8 cellular contexts compared by ENCODE assay signal in the genomic region with DNA sequence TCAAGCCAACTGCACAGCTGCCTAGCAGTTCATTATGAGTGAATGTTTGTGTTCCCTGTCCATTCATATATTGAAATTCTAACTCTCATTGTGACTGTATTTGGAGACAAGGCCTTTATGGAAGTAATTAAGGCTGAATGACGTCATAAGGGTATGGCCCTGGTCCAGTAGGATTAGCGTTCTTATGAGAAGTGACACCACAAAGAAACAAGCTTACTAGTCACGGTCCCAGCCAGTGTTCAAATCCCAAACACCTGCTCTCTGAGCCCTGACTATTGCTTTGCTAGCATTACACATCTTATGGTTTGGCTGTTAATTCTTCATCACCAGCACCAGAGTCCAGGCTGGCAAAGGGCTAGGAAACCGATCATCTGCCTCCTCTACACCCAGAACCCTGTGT. TPM values are rescaled to one million over a fixed set of nuclear protein-coding genes. Genes with fewer than 3 reads are reported as not detected.
DNase-seq lines count a peak whose midpoint lies in the region; ATAC-seq and TF ChIP-seq lines count a peak whose summit lies in the region.

No MANE protein-coding gene starts in this region.

- no peak for ATAC-seq in CD4-positive, CD25-positive, alpha-beta regulatory T cell (ENCODE audit: low read depth in 2 of 2)
- ATAC-seq in HG03565 (IDR thresholded peaks at IDR 0.05; ENCODE audit: unreplicated experiment) = no peak
- no peak for ATAC-seq in GM21786 (IDR thresholded peaks at IDR 0.05; ENCODE audit: unreplicated experiment)

- H3K27ac ChIP-seq in CD4-positive, CD25-positive, alpha-beta regulatory T cell (ENCODE audit: insufficient read depth, low read length, poor library complexity, severe bottlenecking) = peak overlapping the region; percentile 96
- no peak overlapping the region for H3K27ac ChIP-seq in ascending aorta

- in situ Hi-C loops in astrocyte of the cerebellum (cut with HindIII; ENCODE audit: low sequenced_read_pairs) = loop anchor here (25.0 kb wide), 1 partner anchor 135 kb away; a partner anchor contains a TSS

- peak overlapping the region; percentile 90 to 98 (median 98) for H3K4me3 Mint-ChIP-seq in CD4-positive, CD25-positive, alpha-beta regulatory T cell

- H3K27me3 ChIP-seq in CD4-positive, CD25-positive, alpha-beta regulatory T cell (ENCODE audit: control insufficient read depth, insufficient read depth, low read length) = no peaks in the 10 kb centered on the region
- no peaks in the 10 kb centered on the region for H3K27me3 ChIP-seq in ascending aorta

- intact Hi-C loops in ascending aorta (cut with DNase I) = loop anchor here (10.0 kb wide), 1 partner anchor 417 kb away; a partner anchor contains a TSS

- no peaks in the 10 kb centered on the region for H3K9me3 ChIP-seq in CD4-positive, CD25-positive, alpha-beta regulatory T cell (ENCODE audit: control insufficient read depth in 2 of 2, low read length in 2 of 2)
- H3K9me3 ChIP-seq in ascending aorta = no peaks in the 10 kb centered on the region

- peaks cover 5 to 48% (median 36%) of the 10 kb centered on the region in 4 donors for H3K4me1 Mint-ChIP-seq in CD4-positive, CD25-positive, alpha-beta regulatory T cell

- H3K4me3 ChIP-seq in CD4-positive, CD25-positive, alpha-beta regulatory T cell (ENCODE audit: low read depth, low read length) = peak overlapping the region; percentile 81
- peak overlapping the region; percentile 98 for H3K4me3 ChIP-seq in Jurkat, Clone E6-1 (ENCODE audit: low read length)
- peak overlapping the region; percentile 85 for H3K4me3 ChIP-seq in astrocyte of the cerebellum (ENCODE audit: low read depth, low read length)
- peak overlapping the region in 1 of 2 donors; percentile 73 for H3K4me3 ChIP-seq in ascending aorta

- peak overlapping the region; percentile 20 to 98 (median 36) for H3K27ac Mint-ChIP-seq in CD4-positive, CD25-positive, alpha-beta regulatory T cell

- peaks cover 30% of the 10 kb centered on the region for H3K4me1 ChIP-seq in CD4-positive, CD25-positive, alpha-beta regulatory T cell (ENCODE audit: control insufficient read depth, insufficient read depth, low read length, poor library complexity, severe bottlenecking)
- H3K4me1 ChIP-seq in ascending aorta = peaks cover 0 to 20% of the 10 kb centered on the region in 2 donors

- H3K27me3 Mint-ChIP-seq in CD4-positive, CD25-positive, alpha-beta regulatory T cell = peaks cover 4% of the 10 kb centered on the region

- H3K9me3 Mint-ChIP-seq in CD4-positive, CD25-positive, alpha-beta regulatory T cell = no peaks in the 10 kb centered on the region

- TF ChIP-seq CTCF in astrocyte of the cerebellum (IDR thresholded peaks at IDR 0.05; ENCODE audit: low read depth, low read length, missing control alignments) (no peak), ascending aorta (IDR thresholded peaks at IDR 0.05) (no peak)

- peaks cover 7% of the 10 kb centered on the region for H3K36me3 ChIP-seq in CD4-positive, CD25-positive, alpha-beta regulatory T cell (ENCODE audit: control insufficient read depth, insufficient read depth, low read length)
- peaks cover 6 to 7% of the 10 kb centered on the region in 2 donors for H3K36me3 ChIP-seq in ascending aorta

- no peak for DNase-seq in CD4-positive, CD25-positive, alpha-beta regulatory T cell
- DNase-seq in Jurkat, Clone E6-1 (ENCODE audit: low read depth, low spot score) = no peak
- DNase-seq in astrocyte of the cerebellum (ENCODE audit: low read depth) (peak; percentile 70), myocyte (ENCODE audit: low read depth) (peak; percentile 98), ascending aorta (ENCODE audit: low spot score in 2 of 2) (no peak)
- DNase-seq in activated effector memory CD4-positive, alpha-beta T cell treated with Interleukin-2 at 50 U/mL for 16 hours = no peak

- peaks cover 7% of the 10 kb centered on the region for H3K36me3 Mint-ChIP-seq in CD4-positive, CD25-positive, alpha-beta regulatory T cell

RNA-seq across cellular contexts. Expression of a gene that starts 2.2 kb away (rescaled TPM):
- total RNA-seq in CD4-positive, CD25-positive, alpha-beta regulatory T cell = 16.8 TPM
- polyA plus RNA-seq in CD4-positive, CD25-positive, alpha-beta regulatory T cell = 10 to 100 TPM in 1 of 4 donors, 1 to 10 TPM in 3; 6.4 to 15.8 (median 7.6) TPM
- 12.6 TPM for polyA plus RNA-seq in Jurkat, Clone E6-1 (2012; ENCODE audit: insufficient read depth, insufficient read length)
- total RNA-seq in myocyte (45.4 and 65.3 TPM in 2 replicates), ascending aorta (12.2 TPM)
- 56.4 TPM for polyA plus RNA-seq in myocyte (2012)

RNA-seq across cellular contexts. Expression of a gene that starts 2.4 kb away (rescaled TPM):
- total RNA-seq in CD4-positive, CD25-positive, alpha-beta regulatory T cell = 23.4 TPM
- 1 to 10 TPM; 2.2 to 5.5 (median 3.4) TPM for polyA plus RNA-seq in CD4-positive, CD25-positive, alpha-beta regulatory T cell
- 12.7 TPM for polyA plus RNA-seq in Jurkat, Clone E6-1 (2012; ENCODE audit: insufficient read depth, insufficient read length)
- total RNA-seq in myocyte (17.6 and 29.6 TPM in 2 replicates), ascending aorta (11.6 TPM)
- polyA plus RNA-seq in myocyte (2012) = 13.2 TPM

RNA-seq across cellular contexts. Expression of a gene that starts 16.9 kb away (rescaled TPM):
- 8.2 TPM for total RNA-seq in CD4-positive, CD25-positive, alpha-beta regulatory T cell
- polyA plus RNA-seq in CD4-positive, CD25-positive, alpha-beta regulatory T cell = 1 to 10 TPM in 1 of 4 donors, under 1 TPM in 3; 0.41 to 1.7 (median 0.59) TPM
- 2.2 TPM for polyA plus RNA-seq in Jurkat, Clone E6-1 (2012; ENCODE audit: insufficient read depth, insufficient read length)
- total RNA-seq in myocyte (3.9 and 4.1 TPM in 2 replicates), ascending aorta (7.5 TPM)
- 1.7 TPM for polyA plus RNA-seq in myocyte (2012)

RNA-seq across cellular contexts. Expression of a gene that starts 22.7 kb away (rescaled TPM):
- total RNA-seq in CD4-positive, CD25-positive, alpha-beta regulatory T cell = 38.1 TPM
- polyA plus RNA-seq in CD4-positive, CD25-positive, alpha-beta regulatory T cell = 100 to 1,000 TPM in 3 of 4 donors, 10 to 100 TPM in 1; 97.8 to 113 (median 105) TPM
- 115 TPM for polyA plus RNA-seq in Jurkat, Clone E6-1 (2012; ENCODE audit: insufficient read depth, insufficient read length)
- total RNA-seq in myocyte (143 and 171 TPM in 2 replicates), ascending aorta (227 TPM)
- polyA plus RNA-seq in myocyte (2012) = 313 TPM

RNA-seq across cellular contexts. Expression of a gene that starts 36.3 kb away (rescaled TPM):
- total RNA-seq in CD4-positive, CD25-positive, alpha-beta regulatory T cell = 8.2 TPM
- polyA plus RNA-seq in CD4-positive, CD25-positive, alpha-beta regulatory T cell = 10 to 100 TPM; 19.5 to 24.7 (median 23.5) TPM
- polyA plus RNA-seq in Jurkat, Clone E6-1 (2012; ENCODE audit: insufficient read depth, insufficient read length) = 57.9 TPM
- total RNA-seq in myocyte = 158 and 239 TPM in 2 replicates
- 96.3 TPM for polyA plus RNA-seq in myocyte (2012)
- total RNA-seq in ascending aorta = 85.8 TPM

Comparison
In these comparisons a context has a peak if more than half of its experiments do, and no peak if none do; other contexts are left out.
1. DNase-seq: peak in astrocyte of the cerebellum (single experiment) and myocyte (single experiment); none in CD4-positive, CD25-positive, alpha-beta regulatory T cell (0 of 3), Jurkat, Clone E6-1 (single experiment), activated effector memory CD4-positive, alpha-beta T cell treated with Interleukin-2 at 50 U/mL for 16 hours (single experiment) and ascending aorta (0 of 2).